Comparison of ENCODE assay signal across 1 cellular context in the genomic region with DNA sequence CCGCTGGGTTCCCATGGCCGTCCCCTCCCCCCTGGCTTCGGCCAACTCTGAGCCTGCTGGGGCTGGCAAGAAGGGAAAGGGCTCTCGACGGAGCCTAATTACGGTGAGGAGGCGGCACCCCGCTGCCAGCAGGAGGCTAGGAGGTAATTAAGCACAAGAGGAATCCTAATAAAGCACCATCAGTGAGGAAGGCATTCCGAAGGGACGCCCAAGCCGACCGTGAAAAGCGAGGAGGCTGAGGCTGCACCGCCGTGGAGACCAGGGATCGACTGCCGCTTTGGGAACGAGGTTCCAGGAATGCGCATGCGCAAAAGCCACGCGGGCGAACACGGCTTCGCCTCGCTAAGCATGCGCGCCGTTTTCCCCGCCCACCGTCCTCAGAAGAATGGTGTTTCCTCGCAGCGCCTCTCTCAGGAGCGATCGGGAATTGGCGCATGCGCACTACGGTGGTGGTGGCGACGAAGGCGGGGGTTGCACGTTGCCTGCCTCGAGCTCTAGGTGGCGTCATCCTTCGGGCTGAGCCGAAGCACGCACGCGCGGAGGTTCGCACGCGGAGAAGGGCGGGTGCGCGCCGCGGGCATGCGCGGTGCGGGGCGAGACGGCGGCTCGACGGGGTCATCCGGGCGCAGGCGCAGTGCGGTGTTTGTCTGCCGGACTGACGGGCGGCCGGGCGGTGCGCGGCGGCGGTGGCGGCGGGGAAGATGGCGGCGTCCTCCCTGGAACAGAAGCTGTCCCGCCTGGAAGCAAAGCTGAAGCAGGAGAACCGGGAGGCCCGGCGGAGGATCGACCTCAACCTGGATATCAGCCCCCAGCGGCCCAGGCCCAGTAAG.
TF ChIP-seq lines count a peak whose summit lies in the region.

A gene (plus strand): TSS at position 634 of the 830 bp plus-strand sequence. CDS start 68 bp downstream, at position 702.

TF ChIP-seq in K562, 482 proteins besides CTCF, POLR2A, EP300 and RAD21 (continued from another document and continues in another):
- TF ChIP-seq, protein P1, sequence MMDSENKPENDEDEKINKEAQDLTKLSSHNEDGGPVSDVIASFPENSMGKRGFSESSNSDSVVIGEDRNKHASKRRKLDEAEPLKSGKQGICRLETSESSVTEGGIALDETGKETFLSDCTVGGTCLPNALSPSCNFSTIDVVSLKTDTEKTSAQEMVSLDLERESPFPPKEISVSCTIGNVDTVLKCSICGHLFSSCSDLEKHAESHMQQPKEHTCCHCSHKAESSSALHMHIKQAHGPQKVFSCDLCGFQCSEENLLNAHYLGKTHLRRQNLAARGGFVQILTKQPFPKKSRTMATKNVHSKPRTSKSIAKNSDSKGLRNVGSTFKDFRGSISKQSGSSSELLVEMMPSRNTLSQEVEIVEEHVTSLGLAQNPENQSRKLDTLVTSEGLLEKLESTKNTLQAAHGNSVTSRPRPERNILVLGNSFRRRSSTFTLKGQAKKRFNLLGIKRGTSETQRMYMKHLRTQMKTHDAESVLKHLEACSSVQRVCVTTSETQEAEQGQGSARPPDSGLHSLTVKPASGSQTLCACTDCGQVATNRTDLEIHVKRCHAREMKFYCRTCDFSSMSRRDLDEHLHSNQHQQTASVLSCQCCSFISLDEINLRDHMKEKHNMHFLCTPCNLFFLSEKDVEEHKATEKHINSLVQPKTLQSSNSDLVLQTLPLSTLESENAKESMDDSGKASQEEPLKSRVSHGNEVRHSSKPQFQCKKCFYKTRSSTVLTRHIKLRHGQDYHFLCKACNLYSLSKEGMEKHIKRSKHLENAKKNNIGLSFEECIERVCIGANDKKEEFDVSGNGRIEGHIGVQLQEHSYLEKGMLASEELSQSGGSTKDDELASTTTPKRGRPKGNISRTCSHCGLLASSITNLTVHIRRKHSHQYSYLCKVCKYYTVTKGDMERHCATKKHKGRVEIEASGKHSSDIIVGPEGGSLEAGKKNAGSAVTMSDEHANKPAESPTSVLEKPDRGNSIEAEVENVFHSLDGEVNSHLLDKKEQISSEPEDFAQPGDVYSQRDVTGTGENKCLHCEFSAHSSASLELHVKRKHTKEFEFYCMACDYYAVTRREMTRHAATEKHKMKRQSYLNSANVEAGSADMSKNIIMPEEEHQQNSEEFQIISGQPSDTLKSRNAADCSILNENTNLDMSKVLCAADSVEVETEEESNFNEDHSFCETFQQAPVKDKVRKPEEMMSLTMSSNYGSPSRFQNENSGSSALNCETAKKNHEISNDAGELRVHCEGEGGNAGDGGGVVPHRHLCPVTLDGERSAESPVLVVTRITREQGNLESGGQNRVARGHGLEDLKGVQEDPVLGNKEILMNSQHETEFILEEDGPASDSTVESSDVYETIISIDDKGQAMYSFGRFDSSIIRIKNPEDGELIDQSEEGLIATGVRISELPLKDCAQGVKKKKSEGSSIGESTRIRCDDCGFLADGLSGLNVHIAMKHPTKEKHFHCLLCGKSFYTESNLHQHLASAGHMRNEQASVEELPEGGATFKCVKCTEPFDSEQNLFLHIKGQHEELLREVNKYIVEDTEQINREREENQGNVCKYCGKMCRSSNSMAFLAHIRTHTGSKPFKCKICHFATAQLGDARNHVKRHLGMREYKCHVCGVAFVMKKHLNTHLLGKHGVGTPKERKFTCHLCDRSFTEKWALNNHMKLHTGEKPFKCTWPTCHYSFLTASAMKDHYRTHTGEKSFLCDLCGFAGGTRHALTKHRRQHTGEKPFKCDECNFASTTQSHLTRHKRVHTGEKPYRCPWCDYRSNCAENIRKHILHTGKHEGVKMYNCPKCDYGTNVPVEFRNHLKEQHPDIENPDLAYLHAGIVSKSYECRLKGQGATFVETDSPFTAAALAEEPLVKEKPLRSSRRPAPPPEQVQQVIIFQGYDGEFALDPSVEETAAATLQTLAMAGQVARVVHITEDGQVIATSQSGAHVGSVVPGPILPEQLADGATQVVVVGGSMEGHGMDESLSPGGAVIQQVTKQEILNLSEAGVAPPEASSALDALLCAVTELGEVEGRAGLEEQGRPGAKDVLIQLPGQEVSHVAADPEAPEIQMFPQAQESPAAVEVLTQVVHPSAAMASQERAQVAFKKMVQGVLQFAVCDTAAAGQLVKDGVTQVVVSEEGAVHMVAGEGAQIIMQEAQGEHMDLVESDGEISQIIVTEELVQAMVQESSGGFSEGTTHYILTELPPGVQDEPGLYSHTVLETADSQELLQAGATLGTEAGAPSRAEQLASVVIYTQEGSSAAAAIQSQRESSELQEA (IDR thresholded peaks at IDR 0.05; ENCODE audit: low read depth) = peak; percentile 90
- no peak for TF ChIP-seq ZNF583 (CRISPR knock-in tag; IDR thresholded peaks at IDR 0.05)
- peak; percentile 74 for TF ChIP-seq TBP (optimal IDR thresholded peaks at IDR 0.05; ENCODE audit: low read depth, low read length)
- peak; percentile 98 for TF ChIP-seq L3MBTL2 (IDR thresholded peaks at IDR 0.05)
- TF ChIP-seq FOSL1 (tag; conservative IDR thresholded peaks at IDR 0.05) = 0 out of 2 replicates have a peak, but pooled peaks have one; percentile 30
- TF ChIP-seq, protein P2, sequence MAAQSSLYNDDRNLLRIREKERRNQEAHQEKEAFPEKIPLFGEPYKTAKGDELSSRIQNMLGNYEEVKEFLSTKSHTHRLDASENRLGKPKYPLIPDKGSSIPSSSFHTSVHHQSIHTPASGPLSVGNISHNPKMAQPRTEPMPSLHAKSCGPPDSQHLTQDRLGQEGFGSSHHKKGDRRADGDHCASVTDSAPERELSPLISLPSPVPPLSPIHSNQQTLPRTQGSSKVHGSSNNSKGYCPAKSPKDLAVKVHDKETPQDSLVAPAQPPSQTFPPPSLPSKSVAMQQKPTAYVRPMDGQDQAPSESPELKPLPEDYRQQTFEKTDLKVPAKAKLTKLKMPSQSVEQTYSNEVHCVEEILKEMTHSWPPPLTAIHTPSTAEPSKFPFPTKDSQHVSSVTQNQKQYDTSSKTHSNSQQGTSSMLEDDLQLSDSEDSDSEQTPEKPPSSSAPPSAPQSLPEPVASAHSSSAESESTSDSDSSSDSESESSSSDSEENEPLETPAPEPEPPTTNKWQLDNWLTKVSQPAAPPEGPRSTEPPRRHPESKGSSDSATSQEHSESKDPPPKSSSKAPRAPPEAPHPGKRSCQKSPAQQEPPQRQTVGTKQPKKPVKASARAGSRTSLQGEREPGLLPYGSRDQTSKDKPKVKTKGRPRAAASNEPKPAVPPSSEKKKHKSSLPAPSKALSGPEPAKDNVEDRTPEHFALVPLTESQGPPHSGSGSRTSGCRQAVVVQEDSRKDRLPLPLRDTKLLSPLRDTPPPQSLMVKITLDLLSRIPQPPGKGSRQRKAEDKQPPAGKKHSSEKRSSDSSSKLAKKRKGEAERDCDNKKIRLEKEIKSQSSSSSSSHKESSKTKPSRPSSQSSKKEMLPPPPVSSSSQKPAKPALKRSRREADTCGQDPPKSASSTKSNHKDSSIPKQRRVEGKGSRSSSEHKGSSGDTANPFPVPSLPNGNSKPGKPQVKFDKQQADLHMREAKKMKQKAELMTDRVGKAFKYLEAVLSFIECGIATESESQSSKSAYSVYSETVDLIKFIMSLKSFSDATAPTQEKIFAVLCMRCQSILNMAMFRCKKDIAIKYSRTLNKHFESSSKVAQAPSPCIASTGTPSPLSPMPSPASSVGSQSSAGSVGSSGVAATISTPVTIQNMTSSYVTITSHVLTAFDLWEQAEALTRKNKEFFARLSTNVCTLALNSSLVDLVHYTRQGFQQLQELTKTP (IDR thresholded peaks at IDR 0.05; ENCODE audit: low read depth in 1 of 2, partially characterized antibody in 2 of 2) = no peak
- 0 out of 4 replicates have a peak, but pooled peaks of 1 of the 2 experiments have one; percentile 41 for TF ChIP-seq KDM4B (IDR thresholded peaks at IDR 0.05; ENCODE audit: borderline replicate concordance in 2 of 2, low read depth in 1 of 2)
- no peak for TF ChIP-seq CHD4 (IDR thresholded peaks at IDR 0.05; ENCODE audit: insufficient read depth, insufficient replicate concordance, low read depth, low read length, poor library complexity, severe bottlenecking)
- TF ChIP-seq TBL1XR1 (IDR thresholded peaks at IDR 0.05; ENCODE audit: low read length in 2 of 2) = 0 out of 4 replicates have a peak, but pooled peaks of 1 of the 2 experiments have one; percentile 12
- TF ChIP-seq TARDBP (IDR thresholded peaks at IDR 0.05) = no peak
- TF ChIP-seq, protein P3, sequence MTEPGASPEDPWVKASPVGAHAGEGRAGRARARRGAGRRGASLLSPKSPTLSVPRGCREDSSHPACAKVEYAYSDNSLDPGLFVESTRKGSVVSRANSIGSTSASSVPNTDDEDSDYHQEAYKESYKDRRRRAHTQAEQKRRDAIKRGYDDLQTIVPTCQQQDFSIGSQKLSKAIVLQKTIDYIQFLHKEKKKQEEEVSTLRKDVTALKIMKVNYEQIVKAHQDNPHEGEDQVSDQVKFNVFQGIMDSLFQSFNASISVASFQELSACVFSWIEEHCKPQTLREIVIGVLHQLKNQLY (CRISPR knock-in tag; conservative IDR thresholded peaks at IDR 0.05) = no peak
- TF ChIP-seq, protein P4, sequence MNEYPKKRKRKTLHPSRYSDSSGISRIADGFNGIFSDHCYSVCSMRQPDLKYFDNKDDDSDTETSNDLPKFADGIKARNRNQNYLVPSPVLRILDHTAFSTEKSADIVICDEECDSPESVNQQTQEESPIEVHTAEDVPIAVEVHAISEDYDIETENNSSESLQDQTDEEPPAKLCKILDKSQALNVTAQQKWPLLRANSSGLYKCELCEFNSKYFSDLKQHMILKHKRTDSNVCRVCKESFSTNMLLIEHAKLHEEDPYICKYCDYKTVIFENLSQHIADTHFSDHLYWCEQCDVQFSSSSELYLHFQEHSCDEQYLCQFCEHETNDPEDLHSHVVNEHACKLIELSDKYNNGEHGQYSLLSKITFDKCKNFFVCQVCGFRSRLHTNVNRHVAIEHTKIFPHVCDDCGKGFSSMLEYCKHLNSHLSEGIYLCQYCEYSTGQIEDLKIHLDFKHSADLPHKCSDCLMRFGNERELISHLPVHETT (CRISPR knock-in tag; conservative IDR thresholded peaks at IDR 0.05 in 1 of 2, IDR thresholded peaks at IDR 0.05 in 1 of 2) = peak in 1 of 2 experiments; percentile 91; a peak in 2 of 4 replicates
- TF ChIP-seq SOX6 (IDR thresholded peaks at IDR 0.05) = peak; percentile 59
- TF ChIP-seq WHSC1 (IDR thresholded peaks at IDR 0.05; ENCODE audit: low read length) = no peak
- peak; percentile 72 to 76; a peak in 2 of 4 replicates for TF ChIP-seq FOXK2 (conservative IDR thresholded peaks at IDR 0.05 in 1 of 2, IDR thresholded peaks at IDR 0.05 in 1 of 2; ENCODE audit: low read depth in 2 of 2)
- 0 out of 2 replicates have a peak, but pooled peaks have one; percentile 37 for TF ChIP-seq ZKSCAN1 (IDR thresholded peaks at IDR 0.05; ENCODE audit: low read depth, low read length)
- no peak for TF ChIP-seq HDGF (IDR thresholded peaks at IDR 0.05)
- TF ChIP-seq, protein P5, sequence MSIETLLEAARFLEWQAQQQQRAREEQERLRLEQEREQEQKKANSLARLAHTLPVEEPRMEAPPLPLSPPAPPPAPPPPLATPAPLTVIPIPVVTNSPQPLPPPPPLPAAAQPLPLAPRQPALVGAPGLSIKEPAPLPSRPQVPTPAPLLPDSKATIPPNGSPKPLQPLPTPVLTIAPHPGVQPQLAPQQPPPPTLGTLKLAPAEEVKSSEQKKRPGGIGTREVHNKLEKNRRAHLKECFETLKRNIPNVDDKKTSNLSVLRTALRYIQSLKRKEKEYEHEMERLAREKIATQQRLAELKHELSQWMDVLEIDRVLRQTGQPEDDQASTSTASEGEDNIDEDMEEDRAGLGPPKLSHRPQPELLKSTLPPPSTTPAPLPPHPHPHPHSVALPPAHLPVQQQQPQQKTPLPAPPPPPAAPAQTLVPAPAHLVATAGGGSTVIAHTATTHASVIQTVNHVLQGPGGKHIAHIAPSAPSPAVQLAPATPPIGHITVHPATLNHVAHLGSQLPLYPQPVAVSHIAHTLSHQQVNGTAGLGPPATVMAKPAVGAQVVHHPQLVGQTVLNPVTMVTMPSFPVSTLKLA (conservative IDR thresholded peaks at IDR 0.05) = peak; percentile 89 to 92
- peak; percentile 47; the same call in 1 of the 2 replicates for TF ChIP-seq ZNF444 (CRISPR knock-in tag; IDR thresholded peaks at IDR 0.05)
- TF ChIP-seq ATF1 (CRISPR knock-in tag; IDR thresholded peaks at IDR 0.05) = no peak
- peak; percentile 61 for TF ChIP-seq ATF1 (tag; IDR thresholded peaks at IDR 0.05)
- no peak for TF ChIP-seq HOXB6 (CRISPR knock-in tag; IDR thresholded peaks at IDR 0.05; ENCODE audit: borderline replicate concordance)
- no peak for TF ChIP-seq TCFL5 (CRISPR knock-in tag; conservative IDR thresholded peaks at IDR 0.05)
- TF ChIP-seq TAF7 (tag; IDR thresholded peaks at IDR 0.05) = peak; percentile 73
- TF ChIP-seq RCOR1 (IDR thresholded peaks at IDR 0.05; ENCODE audit: borderline replicate concordance in 1 of 2, low read depth in 2 of 2, low read length in 2 of 2) = peak in 1 of 2 experiments; percentile 24; a peak in 1 of 4 replicates
- no peak for TF ChIP-seq ZNF785 (CRISPR knock-in tag; IDR thresholded peaks at IDR 0.05)
- TF ChIP-seq TAF9B (IDR thresholded peaks at IDR 0.05; ENCODE audit: partially characterized antibody) = peak; percentile 76
- peak; percentile 59 for TF ChIP-seq CREB1 (IDR thresholded peaks at IDR 0.05)
- peak; percentile 72 for TF ChIP-seq CREB1 (CRISPR knock-in tag; IDR thresholded peaks at IDR 0.05)
- TF ChIP-seq, protein P6, sequence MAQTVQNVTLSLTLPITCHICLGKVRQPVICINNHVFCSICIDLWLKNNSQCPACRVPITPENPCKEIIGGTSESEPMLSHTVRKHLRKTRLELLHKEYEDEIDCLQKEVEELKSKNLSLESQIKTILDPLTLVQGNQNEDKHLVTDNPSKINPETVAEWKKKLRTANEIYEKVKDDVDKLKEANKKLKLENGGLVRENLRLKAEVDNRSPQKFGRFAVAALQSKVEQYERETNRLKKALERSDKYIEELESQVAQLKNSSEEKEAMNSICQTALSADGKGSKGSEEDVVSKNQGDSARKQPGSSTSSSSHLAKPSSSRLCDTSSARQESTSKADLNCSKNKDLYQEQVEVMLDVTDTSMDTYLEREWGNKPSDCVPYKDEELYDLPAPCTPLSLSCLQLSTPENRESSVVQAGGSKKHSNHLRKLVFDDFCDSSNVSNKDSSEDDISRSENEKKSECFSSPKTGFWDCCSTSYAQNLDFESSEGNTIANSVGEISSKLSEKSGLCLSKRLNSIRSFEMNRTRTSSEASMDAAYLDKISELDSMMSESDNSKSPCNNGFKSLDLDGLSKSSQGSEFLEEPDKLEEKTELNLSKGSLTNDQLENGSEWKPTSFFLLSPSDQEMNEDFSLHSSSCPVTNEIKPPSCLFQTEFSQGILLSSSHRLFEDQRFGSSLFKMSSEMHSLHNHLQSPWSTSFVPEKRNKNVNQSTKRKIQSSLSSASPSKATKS (CRISPR knock-in tag; IDR thresholded peaks at IDR 0.05) = no peak
- TF ChIP-seq IRF2 (CRISPR knock-in tag; IDR thresholded peaks at IDR 0.05) = no peak
- peak; percentile 54 for TF ChIP-seq NFIC (IDR thresholded peaks at IDR 0.05)
- TF ChIP-seq SIN3A (IDR thresholded peaks at IDR 0.05; ENCODE audit: borderline replicate concordance in 2 of 2, control insufficient read depth in 1 of 2, low read depth in 2 of 2, low read length in 2 of 2) = peak in 1 of 2 experiments; percentile 46; a peak in 1 of 4 replicates
- peak; percentile 68; the same call in 1 of the 2 replicates for TF ChIP-seq PML (IDR thresholded peaks at IDR 0.05; ENCODE audit: low read length)
- TF ChIP-seq, protein P7, sequence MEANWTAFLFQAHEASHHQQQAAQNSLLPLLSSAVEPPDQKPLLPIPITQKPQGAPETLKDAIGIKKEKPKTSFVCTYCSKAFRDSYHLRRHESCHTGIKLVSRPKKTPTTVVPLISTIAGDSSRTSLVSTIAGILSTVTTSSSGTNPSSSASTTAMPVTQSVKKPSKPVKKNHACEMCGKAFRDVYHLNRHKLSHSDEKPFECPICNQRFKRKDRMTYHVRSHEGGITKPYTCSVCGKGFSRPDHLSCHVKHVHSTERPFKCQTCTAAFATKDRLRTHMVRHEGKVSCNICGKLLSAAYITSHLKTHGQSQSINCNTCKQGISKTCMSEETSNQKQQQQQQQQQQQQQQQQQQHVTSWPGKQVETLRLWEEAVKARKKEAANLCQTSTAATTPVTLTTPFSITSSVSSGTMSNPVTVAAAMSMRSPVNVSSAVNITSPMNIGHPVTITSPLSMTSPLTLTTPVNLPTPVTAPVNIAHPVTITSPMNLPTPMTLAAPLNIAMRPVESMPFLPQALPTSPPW (CRISPR knock-in tag; IDR thresholded peaks at IDR 0.05) = no peak
- TF ChIP-seq ATF7 (IDR thresholded peaks at IDR 0.05) = peak; percentile 97
